Comparison of ENCODE assay signal across 1 cellular context in genomic region chr17:13418891-13419290, GRCh38.
TF ChIP-seq lines count a peak whose summit lies in the region.

No MANE protein-coding gene starts in this region.

TF ChIP-seq in IMR-90, 13 proteins besides CTCF, POLR2A, EP300 and RAD21:
- TF ChIP-seq ELK1 (IDR thresholded peaks at IDR 0.05; ENCODE audit: borderline replicate concordance, low read depth, low read length) (no peak), MAZ (IDR thresholded peaks at IDR 0.05; ENCODE audit: borderline replicate concordance, low read depth, low read length) (no peak), BHLHE40 (IDR thresholded peaks at IDR 0.05; ENCODE audit: low read depth, low read length) (no peak)
